In genomic region chr2:210007895-210008294, GRCh38 we compare ENCODE assay signal across 17 cellular contexts. TPM values are rescaled to one million over a fixed set of nuclear protein-coding genes. Genes with fewer than 3 reads are reported as not detected.
DNase-seq lines count a peak whose midpoint lies in the region; ATAC-seq and TF ChIP-seq lines count a peak whose summit lies in the region.
"Had no signal": no experiment of that assay in that cellular context is flagged by ENCODE, and none has a peak within 500 bp of the region (broad histone marks: within the 10 kb centered on the region; RNA-seq: fewer than 3 reads in every experiment).

No MANE protein-coding gene starts in this region.

- ATAC-seq in HG03565 (IDR thresholded peaks at IDR 0.05; ENCODE audit: unreplicated experiment), result peak; percentile 26
- ATAC-seq in GM18858 (IDR thresholded peaks at IDR 0.05; ENCODE audit: unreplicated experiment), result no peak
- ATAC-seq: activated CD8-positive, alpha-beta memory T cell treated with anti-CD3 and anti-CD28 coated beads, Interleukin-2, amount 10 ng/mL, durations not matched to agents 7 days and 5 days had no signal

- peaks cover 39% of the 10 kb centered on the region for H3K36me3 Mint-ChIP-seq in Calu3 (ENCODE audit: insufficient read depth, unreplicated experiment)
- peaks cover 60% of the 10 kb centered on the region for H3K36me3 Mint-ChIP-seq in dendritic cell treated with granulocyte-macrophage colony-stimulating factor and Interleukin-4, amounts not matched to agents 40 ng/mL and 50 ng/mL, for 4 days (ENCODE audit: low read depth)
- H3K36me3 Mint-ChIP-seq in chondrocyte (ENCODE audit: low read depth), result peaks cover 12% of the 10 kb centered on the region

- H3K4me3 Mint-ChIP-seq in Calu3 (ENCODE audit: low read depth, unreplicated experiment) (no peak overlapping the region), chondrocyte (ENCODE audit: unreplicated experiment) (no peak overlapping the region)
- peak overlapping the region; percentile 59 for H3K4me3 Mint-ChIP-seq in dendritic cell treated with granulocyte-macrophage colony-stimulating factor and Interleukin-4, amounts not matched to agents 40 ng/mL and 50 ng/mL, for 4 days
- H3K4me3 Mint-ChIP-seq: activated CD8-positive, alpha-beta memory T cell treated with anti-CD3 and anti-CD28 coated beads, Interleukin-2, amount 10 ng/mL, durations not matched to agents 7 days and 5 days; activated naive CD4-positive, alpha-beta T cell treated with anti-CD3 and anti-CD28 coated beads, Interleukin-2, amount 50 U/mL, for 24 hours; B cell had no signal

- peak overlapping the region; percentile 1 for H3K27ac Mint-ChIP-seq in Calu3 (ENCODE audit: unreplicated experiment)
- H3K27ac Mint-ChIP-seq in dendritic cell treated with granulocyte-macrophage colony-stimulating factor and Interleukin-4, amounts not matched to agents 40 ng/mL and 50 ng/mL, for 4 days, result peak overlapping the region; percentile 83
- no peak overlapping the region for H3K27ac Mint-ChIP-seq in chondrocyte (ENCODE audit: unreplicated experiment)
- H3K27ac Mint-ChIP-seq: activated CD8-positive, alpha-beta memory T cell treated with anti-CD3 and anti-CD28 coated beads, Interleukin-2, amount 10 ng/mL, durations not matched to agents 7 days and 5 days; activated naive CD4-positive, alpha-beta T cell treated with anti-CD3 and anti-CD28 coated beads, Interleukin-2, amount 50 U/mL, for 24 hours; B cell had no signal

- no TSS peak for BruUV-seq in Calu3 (replicated peaks; lab: Mats Ljungman, UMichigan)

- DNase-seq in Calu3, result no peak
- DNase-seq in medulla oblongata (ENCODE audit: extremely low spot score), result peak; percentile 50
- no peak for DNase-seq in NCI-H2107 treated with DMSO at 0.1 percent for 48 hours (lab: John Stamatoyannopoulos, UW; ENCODE audit: unreplicated experiment)
- no peak for DNase-seq in NK-92 treated with Interleukin-12 subunit alpha and Interleukin-12 subunit beta, amount 100 ng/mL, for 24 hours (lab: John Stamatoyannopoulos, UW)
- DNase-seq in chondrocyte (ENCODE audit: low spot score), result no peak
- DNase-seq: activated CD8-positive, alpha-beta memory T cell treated with anti-CD3 and anti-CD28 coated beads, Interleukin-2, amount 10 ng/mL, durations not matched to agents 7 days and 5 days; DND-41; kidney glomerular epithelial cell; naive B cell; stimulated activated CD4-positive, alpha-beta T cell treated with anti-CD3 and anti-CD28 coated beads, Interleukin-2, amount 100 ng/mL, for 24 hours; thyroid gland; WERI-Rb-1 had no signal

- TF ChIP-seq CTCF in Calu3 (IDR thresholded peaks at IDR 0.05; ENCODE audit: unreplicated experiment) (no peak), chondrocyte (IDR thresholded peaks at IDR 0.05) (no peak)

- CTCF ChIA-PET in Calu3 (lab: Charles Lee), result no interaction called here

- H3K9me3 Mint-ChIP-seq in Calu3 (ENCODE audit: low read depth, unreplicated experiment) (no peaks in the 10 kb centered on the region), chondrocyte (ENCODE audit: low read depth) (no peaks in the 10 kb centered on the region)
- no peaks in the 10 kb centered on the region for H3K9me3 Mint-ChIP-seq in dendritic cell treated with granulocyte-macrophage colony-stimulating factor and Interleukin-4, amounts not matched to agents 40 ng/mL and 50 ng/mL, for 4 days
- H3K9me3 Mint-ChIP-seq: activated naive CD4-positive, alpha-beta T cell treated with anti-CD3 and anti-CD28 coated beads, Interleukin-2, amount 50 U/mL, for 24 hours; naive B cell had no signal

- H3K4me1 Mint-ChIP-seq in Calu3 (ENCODE audit: low read depth, unreplicated experiment) (peaks cover 42% of the 10 kb centered on the region), chondrocyte (ENCODE audit: low read depth) (peaks cover 40% of the 10 kb centered on the region)
- H3K4me1 Mint-ChIP-seq in dendritic cell treated with granulocyte-macrophage colony-stimulating factor and Interleukin-4, amounts not matched to agents 40 ng/mL and 50 ng/mL, for 4 days (ENCODE audit: low read depth), result peaks cover 50% of the 10 kb centered on the region

- intact Hi-C loops in Calu3 (cut with micrococcal nuclease; ENCODE audit: unreplicated experiment), result no loop called here
- intact Hi-C loops in dendritic cell treated with granulocyte-macrophage colony-stimulating factor and Interleukin-4, amounts not matched to agents 40 ng/mL and 50 ng/mL, for 4 days (cut with micrococcal nuclease), result no loop called here

- H3K27me3 Mint-ChIP-seq in Calu3 (ENCODE audit: unreplicated experiment) (no peaks in the 10 kb centered on the region), chondrocyte (ENCODE audit: low read depth) (no peaks in the 10 kb centered on the region)
- H3K27me3 Mint-ChIP-seq in dendritic cell treated with granulocyte-macrophage colony-stimulating factor and Interleukin-4, amounts not matched to agents 40 ng/mL and 50 ng/mL, for 4 days, result no peaks in the 10 kb centered on the region
- H3K27me3 Mint-ChIP-seq: activated CD8-positive, alpha-beta memory T cell treated with anti-CD3 and anti-CD28 coated beads, Interleukin-2, amount 10 ng/mL, durations not matched to agents 7 days and 5 days; activated naive CD4-positive, alpha-beta T cell treated with anti-CD3 and anti-CD28 coated beads, Interleukin-2, amount 50 U/mL, for 24 hours; B cell; naive B cell had no signal

RNA-seq across cellular contexts. Expression of gene RPE, which starts 5.5 kb away (rescaled TPM):
- total RNA-seq in Calu3 (2022) (84.7 and 94.9 TPM in 2 replicates), chondrocyte (37.6 to 52.7 TPM (median 41.8 TPM) in 3 replicates)
